Comparison of ENCODE assay signal across 1 cellular context in the genomic region with DNA sequence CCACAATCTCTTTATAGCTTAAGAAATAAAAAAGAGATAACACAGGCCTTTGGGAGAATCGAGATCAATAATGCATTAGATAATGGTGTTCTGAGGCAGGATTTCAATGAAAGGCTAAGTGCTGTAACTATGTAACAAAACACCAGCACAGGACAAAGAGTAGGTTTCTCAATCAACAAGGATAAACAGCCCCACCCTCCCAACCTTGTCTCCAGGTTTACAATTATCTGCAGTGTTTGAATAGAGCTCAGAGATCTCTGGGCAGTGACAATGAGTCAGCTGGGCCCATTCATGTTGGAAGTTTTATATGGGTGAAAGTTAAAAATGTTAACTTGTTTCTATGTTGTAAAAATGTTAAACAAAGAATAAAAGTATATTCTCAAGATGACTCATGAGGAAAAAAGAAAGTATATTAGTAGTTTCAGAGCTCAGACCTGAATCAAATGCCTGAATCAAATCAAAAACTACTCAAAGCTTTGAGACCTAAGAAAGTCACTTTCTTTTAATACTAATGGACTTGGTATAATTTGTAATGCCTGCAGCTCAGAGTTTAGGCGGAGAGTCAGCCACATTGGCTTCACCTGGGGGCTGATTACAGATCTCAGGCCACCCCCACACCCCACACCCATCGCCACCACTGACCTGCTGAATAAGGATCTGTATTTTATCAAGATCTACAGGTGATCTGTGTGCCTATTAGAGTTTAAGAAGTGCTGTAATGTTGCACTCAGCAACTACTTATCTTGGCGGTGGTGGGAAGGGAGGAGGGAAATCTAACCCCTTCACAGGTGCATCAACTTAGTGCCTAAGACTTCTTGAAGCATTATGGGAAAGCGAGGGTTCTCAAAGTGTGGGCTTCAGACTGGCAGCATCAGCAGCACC.
TF ChIP-seq lines count a peak whose summit lies in the region.

No MANE protein-coding gene starts in this region.

TF ChIP-seq in HepG2, 621 proteins besides CTCF, POLR2A, EP300 and RAD21 (continued from another document and continues in another):
- TF ChIP-seq, protein P1, sequence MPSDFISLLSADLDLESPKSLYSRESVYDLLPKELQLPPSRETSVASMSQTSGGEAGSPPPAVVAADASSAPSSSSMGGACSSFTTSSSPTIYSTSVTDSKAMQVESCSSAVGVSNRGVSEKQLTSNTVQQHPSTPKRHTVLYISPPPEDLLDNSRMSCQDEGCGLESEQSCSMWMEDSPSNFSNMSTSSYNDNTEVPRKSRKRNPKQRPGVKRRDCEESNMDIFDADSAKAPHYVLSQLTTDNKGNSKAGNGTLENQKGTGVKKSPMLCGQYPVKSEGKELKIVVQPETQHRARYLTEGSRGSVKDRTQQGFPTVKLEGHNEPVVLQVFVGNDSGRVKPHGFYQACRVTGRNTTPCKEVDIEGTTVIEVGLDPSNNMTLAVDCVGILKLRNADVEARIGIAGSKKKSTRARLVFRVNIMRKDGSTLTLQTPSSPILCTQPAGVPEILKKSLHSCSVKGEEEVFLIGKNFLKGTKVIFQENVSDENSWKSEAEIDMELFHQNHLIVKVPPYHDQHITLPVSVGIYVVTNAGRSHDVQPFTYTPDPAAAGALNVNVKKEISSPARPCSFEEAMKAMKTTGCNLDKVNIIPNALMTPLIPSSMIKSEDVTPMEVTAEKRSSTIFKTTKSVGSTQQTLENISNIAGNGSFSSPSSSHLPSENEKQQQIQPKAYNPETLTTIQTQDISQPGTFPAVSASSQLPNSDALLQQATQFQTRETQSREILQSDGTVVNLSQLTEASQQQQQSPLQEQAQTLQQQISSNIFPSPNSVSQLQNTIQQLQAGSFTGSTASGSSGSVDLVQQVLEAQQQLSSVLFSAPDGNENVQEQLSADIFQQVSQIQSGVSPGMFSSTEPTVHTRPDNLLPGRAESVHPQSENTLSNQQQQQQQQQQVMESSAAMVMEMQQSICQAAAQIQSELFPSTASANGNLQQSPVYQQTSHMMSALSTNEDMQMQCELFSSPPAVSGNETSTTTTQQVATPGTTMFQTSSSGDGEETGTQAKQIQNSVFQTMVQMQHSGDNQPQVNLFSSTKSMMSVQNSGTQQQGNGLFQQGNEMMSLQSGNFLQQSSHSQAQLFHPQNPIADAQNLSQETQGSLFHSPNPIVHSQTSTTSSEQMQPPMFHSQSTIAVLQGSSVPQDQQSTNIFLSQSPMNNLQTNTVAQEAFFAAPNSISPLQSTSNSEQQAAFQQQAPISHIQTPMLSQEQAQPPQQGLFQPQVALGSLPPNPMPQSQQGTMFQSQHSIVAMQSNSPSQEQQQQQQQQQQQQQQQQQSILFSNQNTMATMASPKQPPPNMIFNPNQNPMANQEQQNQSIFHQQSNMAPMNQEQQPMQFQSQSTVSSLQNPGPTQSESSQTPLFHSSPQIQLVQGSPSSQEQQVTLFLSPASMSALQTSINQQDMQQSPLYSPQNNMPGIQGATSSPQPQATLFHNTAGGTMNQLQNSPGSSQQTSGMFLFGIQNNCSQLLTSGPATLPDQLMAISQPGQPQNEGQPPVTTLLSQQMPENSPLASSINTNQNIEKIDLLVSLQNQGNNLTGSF (CRISPR knock-in tag; IDR thresholded peaks at IDR 0.05) = no peak
- TF ChIP-seq, protein P2, sequence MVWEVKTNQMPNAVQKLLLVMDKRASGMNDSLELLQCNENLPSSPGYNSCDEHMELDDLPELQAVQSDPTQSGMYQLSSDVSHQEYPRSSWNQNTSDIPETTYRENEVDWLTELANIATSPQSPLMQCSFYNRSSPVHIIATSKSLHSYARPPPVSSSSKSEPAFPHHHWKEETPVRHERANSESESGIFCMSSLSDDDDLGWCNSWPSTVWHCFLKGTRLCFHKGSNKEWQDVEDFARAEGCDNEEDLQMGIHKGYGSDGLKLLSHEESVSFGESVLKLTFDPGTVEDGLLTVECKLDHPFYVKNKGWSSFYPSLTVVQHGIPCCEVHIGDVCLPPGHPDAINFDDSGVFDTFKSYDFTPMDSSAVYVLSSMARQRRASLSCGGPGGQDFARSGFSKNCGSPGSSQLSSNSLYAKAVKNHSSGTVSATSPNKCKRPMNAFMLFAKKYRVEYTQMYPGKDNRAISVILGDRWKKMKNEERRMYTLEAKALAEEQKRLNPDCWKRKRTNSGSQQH (CRISPR knock-in tag; IDR thresholded peaks at IDR 0.05; ENCODE audit: low read depth) = 0 out of 2 replicates have a peak, but pooled peaks have one; percentile 61
- TF ChIP-seq, protein P3, sequence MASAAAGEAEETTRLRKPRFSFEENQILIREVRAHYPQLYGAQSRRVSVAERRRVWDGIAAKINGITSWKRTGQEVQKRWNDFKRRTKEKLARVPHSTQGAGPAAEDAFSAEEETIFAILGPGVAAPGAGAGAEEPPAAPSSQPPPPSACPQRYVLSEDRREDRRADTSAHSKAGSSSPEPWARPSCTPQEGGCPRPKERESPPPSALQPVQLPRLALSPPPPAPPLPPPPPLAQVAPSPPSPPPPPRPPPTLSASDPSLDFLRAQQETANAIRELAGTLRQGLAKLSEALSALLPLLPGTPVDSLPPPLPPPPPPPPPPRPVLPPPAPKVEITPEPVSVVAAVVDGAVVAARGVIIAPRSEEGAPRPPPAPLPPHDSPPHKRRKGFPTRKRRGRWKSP (CRISPR knock-in tag; IDR thresholded peaks at IDR 0.05) = no peak
- TF ChIP-seq ETV5 (CRISPR knock-in tag; IDR thresholded peaks at IDR 0.05; ENCODE audit: borderline replicate concordance) = peak; percentile 73; the same call in 1 of the 2 replicates
- TF ChIP-seq, protein P4, sequence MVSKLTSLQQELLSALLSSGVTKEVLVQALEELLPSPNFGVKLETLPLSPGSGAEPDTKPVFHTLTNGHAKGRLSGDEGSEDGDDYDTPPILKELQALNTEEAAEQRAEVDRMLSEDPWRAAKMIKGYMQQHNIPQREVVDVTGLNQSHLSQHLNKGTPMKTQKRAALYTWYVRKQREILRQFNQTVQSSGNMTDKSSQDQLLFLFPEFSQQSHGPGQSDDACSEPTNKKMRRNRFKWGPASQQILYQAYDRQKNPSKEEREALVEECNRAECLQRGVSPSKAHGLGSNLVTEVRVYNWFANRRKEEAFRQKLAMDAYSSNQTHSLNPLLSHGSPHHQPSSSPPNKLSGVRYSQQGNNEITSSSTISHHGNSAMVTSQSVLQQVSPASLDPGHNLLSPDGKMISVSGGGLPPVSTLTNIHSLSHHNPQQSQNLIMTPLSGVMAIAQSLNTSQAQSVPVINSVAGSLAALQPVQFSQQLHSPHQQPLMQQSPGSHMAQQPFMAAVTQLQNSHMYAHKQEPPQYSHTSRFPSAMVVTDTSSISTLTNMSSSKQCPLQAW (CRISPR knock-in tag; IDR thresholded peaks at IDR 0.05) = peak; percentile 89
- TF ChIP-seq MAZ (IDR thresholded peaks at IDR 0.05; ENCODE audit: borderline replicate concordance, low read depth, low read length) = peak; percentile 82; the same call in 1 of the 2 replicates
- no peak; the same call in 1 of the 2 replicates for TF ChIP-seq MAZ (CRISPR knock-in tag; IDR thresholded peaks at IDR 0.05; ENCODE audit: low read depth)
- peak; percentile 53; the same call in 1 of the 2 replicates for TF ChIP-seq ATM (IDR thresholded peaks at IDR 0.05; ENCODE audit: borderline replicate concordance)
- TF ChIP-seq ZNF34 (CRISPR knock-in tag; IDR thresholded peaks at IDR 0.05; ENCODE audit: borderline replicate concordance) = no peak
- TF ChIP-seq ZFP82 (CRISPR knock-in tag; IDR thresholded peaks at IDR 0.05; ENCODE audit: borderline replicate concordance) = no peak
- TF ChIP-seq, protein P5, sequence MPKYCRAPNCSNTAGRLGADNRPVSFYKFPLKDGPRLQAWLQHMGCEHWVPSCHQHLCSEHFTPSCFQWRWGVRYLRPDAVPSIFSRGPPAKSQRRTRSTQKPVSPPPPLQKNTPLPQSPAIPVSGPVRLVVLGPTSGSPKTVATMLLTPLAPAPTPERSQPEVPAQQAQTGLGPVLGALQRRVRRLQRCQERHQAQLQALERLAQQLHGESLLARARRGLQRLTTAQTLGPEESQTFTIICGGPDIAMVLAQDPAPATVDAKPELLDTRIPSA (CRISPR knock-in tag; IDR thresholded peaks at IDR 0.05; ENCODE audit: borderline replicate concordance) = no peak
- TF ChIP-seq, protein P6, sequence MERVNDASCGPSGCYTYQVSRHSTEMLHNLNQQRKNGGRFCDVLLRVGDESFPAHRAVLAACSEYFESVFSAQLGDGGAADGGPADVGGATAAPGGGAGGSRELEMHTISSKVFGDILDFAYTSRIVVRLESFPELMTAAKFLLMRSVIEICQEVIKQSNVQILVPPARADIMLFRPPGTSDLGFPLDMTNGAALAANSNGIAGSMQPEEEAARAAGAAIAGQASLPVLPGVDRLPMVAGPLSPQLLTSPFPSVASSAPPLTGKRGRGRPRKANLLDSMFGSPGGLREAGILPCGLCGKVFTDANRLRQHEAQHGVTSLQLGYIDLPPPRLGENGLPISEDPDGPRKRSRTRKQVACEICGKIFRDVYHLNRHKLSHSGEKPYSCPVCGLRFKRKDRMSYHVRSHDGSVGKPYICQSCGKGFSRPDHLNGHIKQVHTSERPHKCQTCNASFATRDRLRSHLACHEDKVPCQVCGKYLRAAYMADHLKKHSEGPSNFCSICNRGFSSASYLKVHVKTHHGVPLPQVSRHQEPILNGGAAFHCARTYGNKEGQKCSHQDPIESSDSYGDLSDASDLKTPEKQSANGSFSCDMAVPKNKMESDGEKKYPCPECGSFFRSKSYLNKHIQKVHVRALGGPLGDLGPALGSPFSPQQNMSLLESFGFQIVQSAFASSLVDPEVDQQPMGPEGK (CRISPR knock-in tag; IDR thresholded peaks at IDR 0.05) = peak; percentile 88
- TF ChIP-seq CBX5 (CRISPR knock-in tag; IDR thresholded peaks at IDR 0.05; ENCODE audit: borderline replicate concordance) = 0 out of 2 replicates have a peak, but pooled peaks have one; percentile 41
- TF ChIP-seq ZNF264 (CRISPR knock-in tag; IDR thresholded peaks at IDR 0.05) = no peak
- TF ChIP-seq, protein P7, sequence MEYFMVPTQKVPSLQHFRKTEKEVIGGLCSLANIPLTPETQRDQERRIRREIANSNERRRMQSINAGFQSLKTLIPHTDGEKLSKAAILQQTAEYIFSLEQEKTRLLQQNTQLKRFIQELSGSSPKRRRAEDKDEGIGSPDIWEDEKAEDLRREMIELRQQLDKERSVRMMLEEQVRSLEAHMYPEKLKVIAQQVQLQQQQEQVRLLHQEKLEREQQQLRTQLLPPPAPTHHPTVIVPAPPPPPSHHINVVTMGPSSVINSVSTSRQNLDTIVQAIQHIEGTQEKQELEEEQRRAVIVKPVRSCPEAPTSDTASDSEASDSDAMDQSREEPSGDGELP (IDR thresholded peaks at IDR 0.05; ENCODE audit: borderline replicate concordance, low read depth) = peak; percentile 96
- TF ChIP-seq ZFP1 (CRISPR knock-in tag; IDR thresholded peaks at IDR 0.05) = peak; percentile 84
- TF ChIP-seq RCOR2 (CRISPR knock-in tag; IDR thresholded peaks at IDR 0.05) = peak; percentile 91
- peak; percentile 89; the same call in 1 of the 2 replicates for TF ChIP-seq JUN (CRISPR knock-in tag; IDR thresholded peaks at IDR 0.05)
- TF ChIP-seq HOXD1 (CRISPR knock-in tag; IDR thresholded peaks at IDR 0.05) = no peak
- no peak for TF ChIP-seq MEIS2 (CRISPR knock-in tag; IDR thresholded peaks at IDR 0.05)
- TF ChIP-seq, protein P8, sequence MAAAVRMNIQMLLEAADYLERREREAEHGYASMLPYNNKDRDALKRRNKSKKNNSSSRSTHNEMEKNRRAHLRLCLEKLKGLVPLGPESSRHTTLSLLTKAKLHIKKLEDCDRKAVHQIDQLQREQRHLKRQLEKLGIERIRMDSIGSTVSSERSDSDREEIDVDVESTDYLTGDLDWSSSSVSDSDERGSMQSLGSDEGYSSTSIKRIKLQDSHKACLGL (CRISPR knock-in tag; IDR thresholded peaks at IDR 0.05) = no peak
- TF ChIP-seq GABPA (IDR thresholded peaks at IDR 0.05; ENCODE audit: low read depth, low read length) = no peak
- peak; percentile 56; the same call in 1 of the 2 replicates for TF ChIP-seq GABPA (CRISPR knock-in tag; IDR thresholded peaks at IDR 0.05; ENCODE audit: low read depth)
- peak; percentile 86 for TF ChIP-seq DPF2 (CRISPR knock-in tag; IDR thresholded peaks at IDR 0.05; ENCODE audit: borderline replicate concordance, low read depth)
- TF ChIP-seq CHD2 (IDR thresholded peaks at IDR 0.05; ENCODE audit: low read depth, low read length) = no peak
- peak; percentile 96 for TF ChIP-seq FOSL2 (CRISPR knock-in tag; IDR thresholded peaks at IDR 0.05)
- no peak; the same call in 1 of the 2 replicates for TF ChIP-seq SNAPC2 (CRISPR knock-in tag; IDR thresholded peaks at IDR 0.05)
- TF ChIP-seq, protein P9, sequence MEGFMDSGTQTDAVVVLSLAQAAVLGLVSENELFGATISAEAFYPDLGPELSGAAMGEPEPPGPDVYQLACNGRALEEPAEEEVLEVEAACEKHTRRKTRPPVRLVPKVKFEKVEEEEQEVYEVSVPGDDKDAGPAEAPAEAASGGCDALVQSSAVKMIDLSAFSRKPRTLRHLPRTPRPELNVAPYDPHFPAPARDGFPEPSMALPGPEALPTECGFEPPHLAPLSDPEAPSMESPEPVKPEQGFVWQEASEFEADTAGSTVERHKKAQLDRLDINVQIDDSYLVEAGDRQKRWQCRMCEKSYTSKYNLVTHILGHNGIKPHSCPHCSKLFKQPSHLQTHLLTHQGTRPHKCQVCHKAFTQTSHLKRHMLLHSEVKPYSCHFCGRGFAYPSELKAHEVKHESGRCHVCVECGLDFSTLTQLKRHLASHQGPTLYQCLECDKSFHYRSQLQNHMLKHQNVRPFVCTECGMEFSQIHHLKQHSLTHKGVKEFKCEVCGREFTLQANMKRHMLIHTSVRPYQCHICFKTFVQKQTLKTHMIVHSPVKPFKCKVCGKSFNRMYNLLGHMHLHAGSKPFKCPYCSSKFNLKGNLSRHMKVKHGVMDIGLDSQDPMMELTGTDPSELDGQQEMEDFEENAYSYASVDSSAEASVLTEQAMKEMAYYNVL (CRISPR knock-in tag; IDR thresholded peaks at IDR 0.05; ENCODE audit: borderline replicate concordance) = peak; percentile 81
- no peak for TF ChIP-seq YY1 (IDR thresholded peaks at IDR 0.05; ENCODE audit: insufficient read depth, insufficient replicate concordance, low read depth, low read length)
- TF ChIP-seq, protein P10, sequence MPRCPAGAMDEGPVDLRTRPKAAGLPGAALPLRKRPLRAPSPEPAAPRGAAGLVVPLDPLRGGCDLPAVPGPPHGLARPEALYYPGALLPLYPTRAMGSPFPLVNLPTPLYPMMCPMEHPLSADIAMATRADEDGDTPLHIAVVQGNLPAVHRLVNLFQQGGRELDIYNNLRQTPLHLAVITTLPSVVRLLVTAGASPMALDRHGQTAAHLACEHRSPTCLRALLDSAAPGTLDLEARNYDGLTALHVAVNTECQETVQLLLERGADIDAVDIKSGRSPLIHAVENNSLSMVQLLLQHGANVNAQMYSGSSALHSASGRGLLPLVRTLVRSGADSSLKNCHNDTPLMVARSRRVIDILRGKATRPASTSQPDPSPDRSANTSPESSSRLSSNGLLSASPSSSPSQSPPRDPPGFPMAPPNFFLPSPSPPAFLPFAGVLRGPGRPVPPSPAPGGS (CRISPR knock-in tag; IDR thresholded peaks at IDR 0.05) = no peak
- TF ChIP-seq NR2F2 (IDR thresholded peaks at IDR 0.05; ENCODE audit: borderline replicate concordance, low read depth) = no peak
- TF ChIP-seq REL (CRISPR knock-in tag; conservative IDR thresholded peaks at IDR 0.05) = no peak
- TF ChIP-seq, protein P11, sequence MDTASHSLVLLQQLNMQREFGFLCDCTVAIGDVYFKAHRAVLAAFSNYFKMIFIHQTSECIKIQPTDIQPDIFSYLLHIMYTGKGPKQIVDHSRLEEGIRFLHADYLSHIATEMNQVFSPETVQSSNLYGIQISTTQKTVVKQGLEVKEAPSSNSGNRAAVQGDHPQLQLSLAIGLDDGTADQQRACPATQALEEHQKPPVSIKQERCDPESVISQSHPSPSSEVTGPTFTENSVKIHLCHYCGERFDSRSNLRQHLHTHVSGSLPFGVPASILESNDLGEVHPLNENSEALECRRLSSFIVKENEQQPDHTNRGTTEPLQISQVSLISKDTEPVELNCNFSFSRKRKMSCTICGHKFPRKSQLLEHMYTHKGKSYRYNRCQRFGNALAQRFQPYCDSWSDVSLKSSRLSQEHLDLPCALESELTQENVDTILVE (CRISPR knock-in tag; IDR thresholded peaks at IDR 0.05) = peak; percentile 81; the same call in 1 of the 2 replicates
